8 cellular contexts compared by ENCODE assay signal in the genomic region with DNA sequence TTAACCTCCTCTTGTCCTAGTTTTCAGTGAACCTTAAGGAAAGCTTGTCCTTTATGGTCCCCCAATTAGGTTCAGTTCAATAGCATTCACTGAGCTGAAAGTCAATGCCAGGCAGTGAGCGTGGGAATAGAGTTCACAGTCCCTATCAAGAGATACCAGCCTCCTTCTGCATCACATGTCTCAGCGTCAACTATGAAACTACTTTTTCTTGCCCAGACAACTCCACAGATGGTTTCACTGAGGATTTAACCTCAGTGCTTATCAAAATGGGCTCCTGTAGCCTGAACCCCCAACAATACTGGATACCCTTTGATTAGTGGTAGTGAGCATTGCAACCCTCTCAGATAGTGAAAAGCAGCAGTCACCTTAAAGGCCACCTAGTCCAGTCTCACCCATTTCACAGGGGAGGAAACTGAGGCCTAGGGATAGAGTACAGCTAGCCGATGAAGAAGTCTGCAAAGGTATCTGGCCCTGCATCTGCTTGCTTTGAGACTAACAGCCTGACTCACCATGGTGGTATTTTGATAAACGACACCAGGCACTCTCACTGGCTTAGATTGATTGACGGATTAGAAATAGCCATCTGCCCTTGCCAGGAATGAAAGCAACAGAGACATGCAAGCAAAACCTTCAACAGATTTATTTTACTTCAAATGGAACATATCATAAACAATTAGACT. TPM values are rescaled to one million over a fixed set of nuclear protein-coding genes. Genes with fewer than 3 reads are reported as not detected.
DNase-seq lines count a peak whose midpoint lies in the region; ATAC-seq, FAIRE-seq and TF ChIP-seq lines count a peak whose summit lies in the region.

No MANE protein-coding gene starts in this region.

- H3K27me3 Mint-ChIP-seq in central memory CD8-positive, alpha-beta T cell = no peaks in the 10 kb centered on the region

- H3K4me3 Mint-ChIP-seq in central memory CD8-positive, alpha-beta T cell = peak overlapping the region; percentile 20

- H3K9me3 Mint-ChIP-seq in central memory CD8-positive, alpha-beta T cell = no peaks in the 10 kb centered on the region

- no peak for ATAC-seq in central memory CD8-positive, alpha-beta T cell (replicated peaks; ENCODE audit: extremely low read depth, poor library complexity, severe bottlenecking)

- FAIRE-seq in GM12892 (lab: Jason Lieb, UNC) = peak; percentile 90

- H3K27ac Mint-ChIP-seq in central memory CD8-positive, alpha-beta T cell (ENCODE audit: low read depth) = peak overlapping the region; percentile 90

- TF ChIP-seq POLR2A in GM12892 (IDR thresholded peaks at IDR 0.05; ENCODE audit: low read depth, low read length) = no peak

- H3K4me1 Mint-ChIP-seq in central memory CD8-positive, alpha-beta T cell = peaks cover 65% of the 10 kb centered on the region

- DNase-seq in GM12892 (ENCODE audit: insufficient read length) = no peak
- peak; percentile 35 for DNase-seq in NCI-H524 treated with DMSO at 0.1 percent for 48 hours (lab: John Stamatoyannopoulos, UW)
- DNase-seq in central memory CD8-positive, alpha-beta T cell (ENCODE audit: low spot score in 2 of 2) = no peak
- peak; percentile 15 for DNase-seq in retina
- DNase-seq in stimulated activated CD4-positive, alpha-beta T cell treated with anti-CD3 and anti-CD28 coated beads, Interleukin-2, amount 100 ng/mL, for 24 hours = no peak
- no peak for DNase-seq in stimulated activated CD4-positive, alpha-beta T cell treated with anti-CD3 and anti-CD28 coated beads, Interleukin-15, amount 100 ng/mL, for 24 hours
- DNase-seq in superior temporal gyrus (ENCODE audit: extremely low spot score) = no peak
- no peak for DNase-seq in NCI-H526 (lab: John Stamatoyannopoulos, UW)

- peaks cover 29% of the 10 kb centered on the region for H3K36me3 Mint-ChIP-seq in central memory CD8-positive, alpha-beta T cell (ENCODE audit: insufficient read depth)

RNA-seq across cellular contexts. Expression of a gene that starts 1.6 kb away (rescaled TPM):
- 69.6 TPM for polyA plus RNA-seq in GM12892 (2012; ENCODE audit: missing spikeins)

RNA-seq across cellular contexts. Expression of a gene that starts 3.0 kb away (rescaled TPM):
- polyA plus RNA-seq in GM12892 (2012; ENCODE audit: missing spikeins) = 81.0 TPM

RNA-seq across cellular contexts. Expression of a gene that starts 29.6 kb away (rescaled TPM):
- polyA plus RNA-seq in GM12892 (2012; ENCODE audit: missing spikeins) = 25.2 TPM

RNA-seq across cellular contexts. Expression of a gene that starts 40.7 kb away (rescaled TPM):
- 0.06 TPM for polyA plus RNA-seq in GM12892 (2012; ENCODE audit: missing spikeins)

Comparison
In these comparisons a context has a peak if more than half of its experiments do, and no peak if none do; other contexts are left out.
1. DNase-seq: peak in NCI-H524 treated with DMSO at 0.1 percent for 48 hours (single experiment) and retina (single experiment); none in GM12892 (single experiment), central memory CD8-positive, alpha-beta T cell (0 of 2), stimulated activated CD4-positive, alpha-beta T cell treated with anti-CD3 and anti-CD28 coated beads, Interleukin-2, amount 100 ng/mL, for 24 hours (0 of 2), stimulated activated CD4-positive, alpha-beta T cell treated with anti-CD3 and anti-CD28 coated beads, Interleukin-15, amount 100 ng/mL, for 24 hours (single experiment), superior temporal gyrus (single experiment) and NCI-H526 (0 of 2).